In the genomic region with DNA sequence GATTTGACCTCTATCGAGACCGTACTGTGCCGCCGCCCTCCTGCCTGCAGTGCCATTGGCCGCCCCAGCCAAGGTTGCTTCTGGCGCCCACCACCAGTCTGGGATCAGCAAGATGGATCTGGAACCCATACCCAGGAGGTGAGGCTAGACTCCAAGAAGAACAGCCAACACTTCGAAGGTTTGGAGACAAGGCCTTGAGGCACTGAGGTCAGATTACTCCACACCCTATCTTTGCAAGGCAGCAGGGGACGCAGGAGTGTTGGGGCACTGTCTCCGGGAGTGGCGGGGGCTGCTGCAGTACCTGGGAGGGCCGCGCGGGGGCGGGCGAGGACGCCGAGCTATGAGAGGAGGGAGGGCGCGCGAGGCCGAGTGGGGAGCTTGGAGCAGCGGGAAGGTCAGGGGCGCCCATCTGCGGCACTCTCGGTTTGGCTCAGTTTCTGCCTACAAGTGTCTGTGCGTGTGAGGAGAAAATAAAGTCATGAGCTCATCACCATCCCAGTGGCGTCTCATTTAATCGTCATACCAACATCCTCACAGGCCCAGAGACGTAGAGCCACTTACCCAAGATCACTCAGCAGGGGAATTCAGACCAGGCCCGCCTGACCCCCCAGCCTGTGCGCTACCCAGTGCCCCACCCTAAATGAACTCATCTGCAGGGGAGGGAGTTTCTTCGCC, we compare ENCODE assay signal across 8 cellular contexts. TPM values are rescaled to one million over a fixed set of nuclear protein-coding genes. Genes with fewer than 3 reads are reported as not detected.
A peak's percentile ranks its signal among the peaks of the same experiment; 100 is the strongest.
DNase-seq lines count a peak whose midpoint lies in the region; ATAC-seq, FAIRE-seq and TF ChIP-seq lines count a peak whose summit lies in the region.

No MANE protein-coding gene starts in this region.

- H3K27me3 ChIP-seq in parathyroid adenoma (ENCODE audit: control insufficient read depth, insufficient read depth, low read length) (no peaks in the 10 kb centered on the region), upper lobe of right lung (no peaks in the 10 kb centered on the region)

- H3K4me1 ChIP-seq in parathyroid adenoma = no peaks in the 10 kb centered on the region
- no peaks in the 10 kb centered on the region for H3K4me1 ChIP-seq in upper lobe of right lung

- no peak overlapping the region for H3K4me2 ChIP-seq in parathyroid adenoma (ENCODE audit: low read length)

- H3K27ac ChIP-seq in parathyroid adenoma = no peak overlapping the region
- H3K27ac ChIP-seq in upper lobe of right lung = no peak overlapping the region

- H3K4me3 ChIP-seq in parathyroid adenoma (ENCODE audit: low read depth, low read length) = no peak overlapping the region
- no peak overlapping the region for H3K4me3 ChIP-seq in upper lobe of right lung

- H3K9ac ChIP-seq in parathyroid adenoma = no peak overlapping the region

- intact Hi-C loops in upper lobe of right lung (cut with DNase I) = no loop called here

- H3K9me3 ChIP-seq in parathyroid adenoma (ENCODE audit: control insufficient read depth, low read length) (no peaks in the 10 kb centered on the region), upper lobe of right lung (no peaks in the 10 kb centered on the region)

- peak; percentile 83 for DNase-seq in AG08396 (ENCODE audit: low spot score)
- peak; percentile 65 for DNase-seq in HK-2 (ENCODE audit: unreplicated experiment)
- DNase-seq in SHP77 (lab: John Stamatoyannopoulos, UW) = peak; percentile 63 to 66
- peak; percentile 66 for DNase-seq in activated T-helper 9 cell treated with anti-CD3 and anti-CD28 coated beads, Interleukin-2, amount 50 U/mL, for 16 hours (ENCODE audit: low read depth)
- peak; percentile 54 to 83 for DNase-seq in frontal cortex (ENCODE audit: low spot score in 2 of 2)
- DNase-seq in upper lobe of right lung = peak; percentile 86

- no peaks in the 10 kb centered on the region for H3K79me2 ChIP-seq in parathyroid adenoma

- ATAC-seq in GM18909 (IDR thresholded peaks at IDR 0.05; ENCODE audit: poor library complexity, unreplicated experiment) = peak; percentile 83
- peak; percentile 93 for ATAC-seq in upper lobe of right lung

- H3K36me3 ChIP-seq in parathyroid adenoma (ENCODE audit: control insufficient read depth, insufficient read depth, low read length) (no peaks in the 10 kb centered on the region), upper lobe of right lung (no peaks in the 10 kb centered on the region)

- TF ChIP-seq CTCF in parathyroid adenoma (IDR thresholded peaks at IDR 0.05) (peak; percentile 90), upper lobe of right lung (IDR thresholded peaks at IDR 0.05) (peak; percentile 93)

- H2AFZ ChIP-seq in parathyroid adenoma = peak overlapping the region; percentile 45

- FAIRE-seq in frontal cortex (lab: Jason Lieb, UNC) = no peak

RNA-seq across cellular contexts. Expression of a gene that starts 20.5 kb away (rescaled TPM):
- 15.9 TPM for total RNA-seq in frontal cortex
- not detected for total RNA-seq in upper lobe of right lung

Comparison
In these comparisons a context has a peak if more than half of its experiments do, and no peak if none do; other contexts are left out.
1. RNA of a gene that starts 20.5 kb away (total RNA-seq): 15.9 TPM in frontal cortex (single experiment); not detected in upper lobe of right lung (single experiment); every median in the first group is over 10 times any median in the second.
2. Peak in every context shown above with its lines, with median percentiles within 50 percentile points of each other: DNase-seq.